In the genomic region with DNA sequence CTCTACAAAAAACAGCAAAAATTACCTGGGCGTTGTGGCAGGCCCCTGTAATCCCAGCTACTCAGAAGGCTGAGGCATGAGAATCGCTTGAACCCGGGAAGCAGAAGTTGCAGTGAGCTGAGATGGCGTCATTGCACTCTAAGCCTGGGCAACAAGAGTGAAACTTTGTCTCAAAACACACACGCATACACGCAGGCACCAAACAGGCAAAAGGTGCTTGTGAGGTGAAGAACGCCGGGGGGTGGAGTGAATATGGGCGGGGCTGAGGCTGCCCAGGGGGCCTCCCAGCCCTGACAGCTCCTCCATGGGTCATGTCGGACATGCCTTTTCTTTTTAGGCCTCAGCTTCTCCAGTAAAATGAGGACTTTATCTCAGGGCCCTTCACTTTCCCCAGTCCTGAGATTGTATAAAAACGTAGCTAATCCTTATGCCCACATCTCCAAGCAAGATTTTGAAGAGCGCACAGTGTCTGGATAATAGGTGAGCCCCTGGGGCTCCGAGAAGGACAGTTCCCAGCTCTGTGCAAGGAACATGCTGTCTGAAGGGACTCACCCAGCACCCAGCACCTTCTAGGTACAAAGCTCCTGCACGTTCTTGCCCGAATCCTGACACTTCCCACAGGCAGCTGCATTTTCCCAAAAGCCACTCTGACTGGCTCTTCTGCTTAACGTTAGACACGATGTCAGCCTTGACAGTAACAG, we compare ENCODE assay signal across 14 cellular contexts.
"Had no signal": no experiment of that assay in that cellular context is flagged by ENCODE, and none has a peak within 500 bp of the region (broad histone marks: within the 10 kb centered on the region; RNA-seq: fewer than 3 reads in every experiment).

No MANE protein-coding gene starts in this region.

- H3K9me3 Mint-ChIP-seq: activated CD8-positive, alpha-beta T cell treated with anti-CD3 and anti-CD28 coated beads for 36 hours; activated naive CD4-positive, alpha-beta T cell treated with anti-CD3 and anti-CD28 coated beads, Interleukin-2, amount 50 U/mL, for 24 hours; activated T-helper 2 cell treated with anti-CD3 and anti-CD28 coated beads, Interferon-gamma antibody, Interleukin-2, Interleukin-4, amounts not matched to agents 10 μg/mL and 5 μg/mL and 100 μg/mL, durations not matched to agents 14 hours and 24 hours and 36 hours; T-cell had no signal

- H3K27me3 Mint-ChIP-seq: activated CD8-positive, alpha-beta T cell treated with anti-CD3 and anti-CD28 coated beads for 36 hours had no signal

- H3K36me3 Mint-ChIP-seq: activated naive CD4-positive, alpha-beta T cell treated with anti-CD3 and anti-CD28 coated beads, Interleukin-2, amount 50 U/mL, for 24 hours; T-cell had no signal

- H3K27ac ChIP-seq: brain microvascular endothelial cell, tibial artery, vagina, VCaP had no signal

- H3K4me3 Mint-ChIP-seq: activated CD4-positive, alpha-beta T cell treated with anti-CD3 and anti-CD28 coated beads for 36 hours; activated CD8-positive, alpha-beta T cell treated with anti-CD3 and anti-CD28 coated beads for 36 hours; activated naive CD4-positive, alpha-beta T cell treated with anti-CD3 and anti-CD28 coated beads, Interleukin-2, amount 50 U/mL, for 24 hours; T-cell had no signal

- H3K36me3 ChIP-seq: brain microvascular endothelial cell, tibial artery, vagina had no signal

- H3K4me3 ChIP-seq: tibial artery, vagina had no signal

- H3K27ac Mint-ChIP-seq: activated CD4-positive, alpha-beta T cell treated with anti-CD3 and anti-CD28 coated beads for 36 hours; activated CD8-positive, alpha-beta T cell treated with anti-CD3 and anti-CD28 coated beads for 36 hours; activated naive CD4-positive, alpha-beta T cell treated with anti-CD3 and anti-CD28 coated beads, Interleukin-2, amount 50 U/mL, for 24 hours; activated T-helper 2 cell treated with anti-CD3 and anti-CD28 coated beads, Interferon-gamma antibody, Interleukin-2, Interleukin-4, amounts not matched to agents 10 μg/mL and 5 μg/mL and 100 μg/mL, durations not matched to agents 14 hours and 24 hours and 36 hours; T-cell had no signal

- H3K27me3 ChIP-seq: brain microvascular endothelial cell, vagina had no signal

- DNase-seq: activated CD4-positive, alpha-beta T cell treated with anti-CD3 and anti-CD28 coated beads for 36 hours; activated CD8-positive, alpha-beta T cell treated with anti-CD3 and anti-CD28 coated beads for 36 hours; amygdala; brain microvascular endothelial cell; mammary epithelial cell; small intestine; T1000; tibial artery had no signal

- H3K4me1 ChIP-seq: tibial artery, vagina had no signal

- ATAC-seq: activated CD4-positive, alpha-beta T cell treated with anti-CD3 and anti-CD28 coated beads for 36 hours; activated CD8-positive, alpha-beta T cell treated with anti-CD3 and anti-CD28 coated beads for 36 hours; esophagus mucosa; T-cell had no signal

- H3K9me3 ChIP-seq: tibial artery, vagina had no signal
